11 cellular contexts compared by ENCODE assay signal in the genomic region with DNA sequence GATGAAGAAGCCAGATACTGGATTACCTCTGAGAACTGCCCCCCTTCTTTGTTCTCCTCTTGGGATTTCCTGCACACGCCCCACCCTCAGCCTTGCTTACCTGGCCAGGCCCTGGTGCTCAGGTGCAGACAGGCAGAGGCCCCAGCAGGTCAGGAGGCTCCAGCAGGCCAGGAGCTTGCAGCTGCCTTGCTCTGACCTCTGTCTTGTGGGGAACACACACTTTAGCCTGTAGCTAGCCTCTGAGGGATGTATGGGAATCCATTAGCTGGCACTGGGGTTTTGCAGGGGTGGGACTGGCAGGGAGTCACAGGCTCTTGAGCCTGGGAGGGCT. TPM values are rescaled to one million over a fixed set of nuclear protein-coding genes. Genes with fewer than 3 reads are reported as not detected.
DNase-seq lines count a peak whose midpoint lies in the region; ATAC-seq and TF ChIP-seq lines count a peak whose summit lies in the region.
"Had no signal": no experiment of that assay in that cellular context is flagged by ENCODE, and none has a peak within 500 bp of the region (broad histone marks: within the 10 kb centered on the region; RNA-seq: fewer than 3 reads in every experiment).

No MANE protein-coding gene starts in this region.

- no peaks in the 10 kb centered on the region for H3K27me3 Mint-ChIP-seq in Caco-2 (ENCODE audit: insufficient read depth, unreplicated experiment)
- H3K27me3 Mint-ChIP-seq in progenitor cell of endocrine pancreas: no peaks in the 10 kb centered on the region

- BruUV-seq in Caco-2 (replicated peaks; lab: Mats Ljungman, UMichigan): no TSS peak

- peak overlapping the region; percentile 74; the same call in 1 of the 2 replicates for H3K4me3 ChIP-seq in Caco-2 (ENCODE audit: low read depth, low read length)
- peak overlapping the region; percentile 91 for H3K4me3 ChIP-seq in fibroblast of the aortic adventitia (ENCODE audit: low read depth, low read length)

- H3K36me3 ChIP-seq in Caco-2 (ENCODE audit: control insufficient read depth, insufficient read depth, low read length): no peaks in the 10 kb centered on the region

- H3K9me3 Mint-ChIP-seq in Caco-2 (ENCODE audit: unreplicated experiment) (no peaks in the 10 kb centered on the region), progenitor cell of endocrine pancreas (ENCODE audit: low read depth) (no peaks in the 10 kb centered on the region)
- H3K9me3 Mint-ChIP-seq: dendritic cell treated with granulocyte-macrophage colony-stimulating factor and Interleukin-4, amounts not matched to agents 40 ng/mL and 50 ng/mL, for 4 days had no signal

- no peak overlapping the region for H3K27ac Mint-ChIP-seq in Caco-2 (ENCODE audit: unreplicated experiment)
- H3K27ac Mint-ChIP-seq in progenitor cell of endocrine pancreas: peak overlapping the region; percentile 91
- H3K27ac Mint-ChIP-seq: dendritic cell treated with granulocyte-macrophage colony-stimulating factor and Interleukin-4, amounts not matched to agents 40 ng/mL and 50 ng/mL, for 4 days had no signal

- no peaks in the 10 kb centered on the region for H3K27me3 ChIP-seq in Caco-2 (replicated peaks; ENCODE audit: control insufficient read depth, insufficient read depth, low read length)

- intact Hi-C loops in Caco-2 (cut with micrococcal nuclease; ENCODE audit: unreplicated experiment): loop anchor here (5.0 kb wide), 1 partner anchor 148 kb away; no protein-coding TSS in a partner anchor

- H3K4me1 Mint-ChIP-seq in Caco-2 (ENCODE audit: low read depth, unreplicated experiment) (peaks cover 15% of the 10 kb centered on the region), progenitor cell of endocrine pancreas (ENCODE audit: low read depth) (peaks cover 44% of the 10 kb centered on the region)

- H3K4me3 Mint-ChIP-seq in Caco-2 (ENCODE audit: unreplicated experiment) (peak overlapping the region; percentile 77), progenitor cell of endocrine pancreas (ENCODE audit: low read depth) (peak overlapping the region; percentile 93)

- POLR2A ChIA-PET in Caco-2 (lab: Charles Lee): no interaction called here

- ATAC-seq in GM18870 (IDR thresholded peaks at IDR 0.05; ENCODE audit: unreplicated experiment): no peak

- H3K9me3 ChIP-seq in Caco-2: no peaks in the 10 kb centered on the region

- H3K4me1 ChIP-seq in Caco-2: peaks cover 17% of the 10 kb centered on the region

- TF ChIP-seq CTCF in Caco-2 (IDR thresholded peaks at IDR 0.05; ENCODE audit: insufficient read depth in 1 of 2, low read depth in 1 of 2, low read length in 1 of 2, severe bottlenecking in 1 of 2, unreplicated experiment in 1 of 2) (no peak), fibroblast of the aortic adventitia (IDR thresholded peaks at IDR 0.05; ENCODE audit: insufficient read depth, low read length) (no peak), progenitor cell of endocrine pancreas (IDR thresholded peaks at IDR 0.05; ENCODE audit: unreplicated experiment) (no peak)

- H3K36me3 Mint-ChIP-seq in Caco-2 (ENCODE audit: insufficient read depth, unreplicated experiment): peaks cover 11% of the 10 kb centered on the region
- H3K36me3 Mint-ChIP-seq in progenitor cell of endocrine pancreas (ENCODE audit: insufficient read depth): peaks cover 12% of the 10 kb centered on the region

- DNase-seq in Caco-2: no peak
- peak; percentile 58 for DNase-seq in NCI-H69 (lab: John Stamatoyannopoulos, UW)
- DNase-seq in fibroblast of the aortic adventitia (ENCODE audit: low read depth): no peak
- no peak for DNase-seq in progenitor cell of endocrine pancreas (ENCODE audit: low spot score, unreplicated experiment)
- DNase-seq in mucosa of gallbladder (ENCODE audit: low spot score): no peak
- no peak for DNase-seq in NCI-H510A (lab: John Stamatoyannopoulos, UW)
- DNase-seq in GM03348 (ENCODE audit: low spot score): no peak
- DNase-seq: NCI-H2029 treated with DMSO at 0.1 percent for 48 hours, WERI-Rb-1 had no signal

- CTCF ChIA-PET in Caco-2 (lab: Charles Lee): interaction anchor here (1.1 to 1.4 kb wide), 3 partner anchors 68 to 147 kb away, joined by 3 to 4 read pairs (median 3); no protein-coding TSS in a partner anchor

RNA-seq across cellular contexts. Expression of a gene that starts 2.7 kb away (rescaled TPM):
- 8.9 and 10.5 TPM in 2 replicates for total RNA-seq in Caco-2 (2022)
- 17.4 and 27.2 TPM in 2 replicates for total RNA-seq in fibroblast of the aortic adventitia (ENCODE audit: low replicate concordance)
- total RNA-seq in progenitor cell of endocrine pancreas: 35.5 and 38.9 TPM in 2 replicates
- total RNA-seq in mucosa of gallbladder: 50.5 TPM
